ENCODE assay signal across 16 cellular contexts in the genomic region with DNA sequence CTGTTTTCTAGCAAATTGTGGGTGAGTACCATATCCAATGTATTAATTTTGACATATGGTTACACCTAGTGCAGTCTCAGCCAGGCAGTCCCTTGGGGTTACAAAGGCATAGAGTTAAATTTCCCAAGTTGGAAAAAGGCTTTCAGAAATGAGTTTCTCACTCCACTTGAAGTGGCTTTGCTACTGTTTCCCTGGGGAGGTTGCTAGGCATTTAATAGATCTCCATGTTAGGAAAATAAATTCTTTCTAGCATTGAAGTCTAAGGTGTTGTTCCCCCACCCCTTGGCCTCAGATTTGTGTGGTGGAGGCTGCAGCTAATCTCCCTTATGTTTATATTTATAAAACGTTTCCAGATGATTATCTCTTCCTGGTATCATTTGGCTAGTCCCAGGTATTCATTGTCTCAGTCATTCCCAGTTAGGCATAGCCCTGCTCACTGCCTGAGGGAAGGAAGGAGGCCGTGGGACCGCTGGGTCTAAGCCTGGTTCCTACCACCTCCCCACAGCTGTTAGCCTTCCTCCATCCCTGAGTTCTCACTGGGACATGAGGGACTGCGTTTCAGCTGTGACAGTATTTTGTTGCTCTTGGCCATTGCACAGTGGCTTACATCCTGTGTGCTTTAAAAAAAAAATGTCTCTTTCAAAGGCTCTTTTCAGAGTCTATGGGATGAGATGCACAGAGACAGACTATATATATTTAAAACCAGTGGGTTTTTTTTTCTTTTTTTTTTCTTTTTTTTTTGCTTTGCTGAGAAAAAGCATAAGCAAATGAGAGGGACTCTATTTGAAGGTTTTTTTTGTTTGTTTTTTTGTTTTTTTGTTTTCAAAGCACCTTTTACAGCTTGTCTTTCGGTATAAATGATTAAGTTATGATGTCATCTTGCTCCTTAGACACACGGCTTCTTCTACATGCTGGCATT.
DNase-seq lines count a peak whose midpoint lies in the region; ATAC-seq and TF ChIP-seq lines count a peak whose summit lies in the region.
"Had no signal": no experiment of that assay in that cellular context is flagged by ENCODE, and none has a peak within 500 bp of the region (broad histone marks: within the 10 kb centered on the region; RNA-seq: fewer than 3 reads in every experiment).

No MANE protein-coding gene starts in this region.

- no peaks in the 10 kb centered on the region for H3K9me3 Mint-ChIP-seq in MCF 10A (ENCODE audit: unreplicated experiment)
- H3K9me3 Mint-ChIP-seq: natural killer cell treated with Interleukin-12 subunit alpha and Interleukin-12 subunit beta and Interleukin-15 and Interleukin-18, amount 100 ng/mL, for 72 hours had no signal

- no peak overlapping the region for H3K27ac Mint-ChIP-seq in MCF 10A (ENCODE audit: low read depth, unreplicated experiment)
- H3K27ac Mint-ChIP-seq: CD4-positive, alpha-beta memory T cell; natural killer cell treated with Interleukin-12 subunit alpha and Interleukin-12 subunit beta and Interleukin-15 and Interleukin-18, amount 100 ng/mL, for 72 hours had no signal

- BruUV-seq in MCF 10A (replicated peaks; lab: Mats Ljungman, UMichigan): no TSS peak

- H3K27me3 Mint-ChIP-seq in MCF 10A (ENCODE audit: insufficient read depth, unreplicated experiment): peaks cover 39% of the 10 kb centered on the region

- no peak overlapping the region for H3K4me3 Mint-ChIP-seq in MCF 10A (ENCODE audit: unreplicated experiment)
- H3K4me3 Mint-ChIP-seq: CD4-positive, alpha-beta memory T cell; natural killer cell treated with Interleukin-12 subunit alpha and Interleukin-12 subunit beta and Interleukin-15 and Interleukin-18, amount 100 ng/mL, for 72 hours had no signal

- peak; percentile 73 to 80 for ATAC-seq in right cardiac atrium
- no peak for ATAC-seq in upper lobe of right lung

- H3K4me3 ChIP-seq in BE2C (ENCODE audit: low read depth, low read length): no peak overlapping the region
- H3K4me3 ChIP-seq in right cardiac atrium (ENCODE audit: low read length): no peak overlapping the region
- no peak overlapping the region for H3K4me3 ChIP-seq in upper lobe of right lung

- CTCF ChIA-PET in MCF 10A (lab: Yijun Ruan, JAX): no interaction called here

- 30% methylated on average over 6 of the region's 6 CpGs for WGBS in right cardiac atrium

- intact Hi-C loops in right cardiac atrium (cut with DNase I) (no loop called here), MCF 10A (cut with micrococcal nuclease) (no loop called here), upper lobe of right lung (cut with DNase I) (no loop called here)

- H3K4me1 Mint-ChIP-seq in MCF 10A (ENCODE audit: insufficient read depth, unreplicated experiment): peaks cover 12% of the 10 kb centered on the region
- H3K4me1 Mint-ChIP-seq: CD4-positive, alpha-beta memory T cell had no signal

- H3K4me1 ChIP-seq in BE2C: no peaks in the 10 kb centered on the region
- peaks cover 6% of the 10 kb centered on the region for H3K4me1 ChIP-seq in right cardiac atrium (ENCODE audit: control insufficient read depth, insufficient read depth, low read length)
- no peaks in the 10 kb centered on the region for H3K4me1 ChIP-seq in upper lobe of right lung

- H3K27ac ChIP-seq in right cardiac atrium (ENCODE audit: low read length) (no peak overlapping the region), upper lobe of right lung (no peak overlapping the region)

- no peaks in the 10 kb centered on the region for H3K36me3 ChIP-seq in BE2C
- H3K36me3 ChIP-seq in upper lobe of right lung: no peaks in the 10 kb centered on the region

- TF ChIP-seq CTCF in BE2C (IDR thresholded peaks at IDR 0.05; ENCODE audit: low read depth, low read length) (no peak), MCF 10A (IDR thresholded peaks at IDR 0.05; ENCODE audit: unreplicated experiment) (no peak), upper lobe of right lung (IDR thresholded peaks at IDR 0.05) (no peak)

- no peaks in the 10 kb centered on the region for H3K27me3 ChIP-seq in BE2C
- no peaks in the 10 kb centered on the region for H3K27me3 ChIP-seq in right cardiac atrium (ENCODE audit: control insufficient read depth, insufficient read depth)
- H3K27me3 ChIP-seq in upper lobe of right lung: no peaks in the 10 kb centered on the region

- POLR2A ChIA-PET in MCF 10A (lab: Yijun Ruan, JAX): interaction anchor here (0.6 to 0.7 kb wide), 4 partner anchors 79 to 1580 kb away, joined by 3 to 4 read pairs (median 3); no protein-coding TSS in a partner anchor

- DNase-seq in BE2C: peak; percentile 15
- DNase-seq in Daoy (ENCODE audit: low read depth): peak; percentile 14
- DNase-seq in NCI-H524 treated with DMSO at 0.1 percent for 48 hours (lab: John Stamatoyannopoulos, UW): peak; percentile 69
- DNase-seq in right cardiac atrium: peak in 1 of 3 donors; percentile 41
- no peak for DNase-seq in MCF 10A (ENCODE audit: unreplicated experiment)
- no peak for DNase-seq in upper lobe of right lung
- no peak for DNase-seq in ureter (ENCODE audit: low spot score)
- DNase-seq in Ammon's horn (ENCODE audit: low spot score): no peak
- DNase-seq: activated CD4-positive, CD25-positive, alpha-beta regulatory T cell; amniotic stem cell; CD4-positive, alpha-beta memory T cell; central memory CD4-positive, alpha-beta T cell; H7; NCI-H2029; T-helper 2 cell had no signal

- no peaks in the 10 kb centered on the region for H3K36me3 Mint-ChIP-seq in MCF 10A (ENCODE audit: insufficient read depth, unreplicated experiment)
- H3K36me3 Mint-ChIP-seq: CD4-positive, alpha-beta memory T cell had no signal

- H3K9me3 ChIP-seq in BE2C: no peaks in the 10 kb centered on the region
- H3K9me3 ChIP-seq in right cardiac atrium (ENCODE audit: control insufficient read depth, low read length): no peaks in the 10 kb centered on the region
- no peaks in the 10 kb centered on the region for H3K9me3 ChIP-seq in upper lobe of right lung

Comparison
In these comparisons a context has a peak if more than half of its experiments do, and no peak if none do; other contexts are left out.
1. DNase-seq: peak in BE2C (single experiment), Daoy (single experiment) and NCI-H524 treated with DMSO at 0.1 percent for 48 hours (single experiment); none in MCF 10A (single experiment), upper lobe of right lung (single experiment), ureter (single experiment) and Ammon's horn (single experiment).